Comparison of ENCODE assay signal across 22 cellular contexts in genomic region chr9:104905153-104905901, GRCh38. TPM values are rescaled to one million over a fixed set of nuclear protein-coding genes. Genes with fewer than 3 reads are reported as not detected.
A peak's percentile ranks its signal among the peaks of the same experiment; 100 is the strongest.
DNase-seq lines count a peak whose midpoint lies in the region; ATAC-seq, FAIRE-seq and TF ChIP-seq lines count a peak whose summit lies in the region.
"Had no signal": no experiment of that assay in that cellular context is flagged by ENCODE, and none has a peak within 500 bp of the region (broad histone marks: within the 10 kb centered on the region; RNA-seq: fewer than 3 reads in every experiment).

No MANE protein-coding gene starts in this region.

- H3K36me3 ChIP-seq in psoas muscle (ENCODE audit: insufficient read depth in 1 of 2, low read depth in 1 of 2), result peaks cover 0 to 34% of the 10 kb centered on the region in 2 donors

- H3K27me3 ChIP-seq in psoas muscle (ENCODE audit: insufficient read depth in 3 of 3, low read length in 2 of 3), result no peaks in the 10 kb centered on the region

- H3K27ac ChIP-seq in psoas muscle, result peak overlapping the region; percentile 7
- H3K27ac ChIP-seq: HL-60, SK-N-MC had no signal

- intact Hi-C loops in psoas muscle (cut with DNase I), result loop anchor here in 1 of 2 donors (5.0 kb wide), 1 partner anchor 38 kb away; no protein-coding TSS in a partner anchor

- peak; percentile 38 for DNase-seq in AG08395 (ENCODE audit: low spot score)
- DNase-seq in RCC 7860 (ENCODE audit: low spot score), result peak; percentile 62
- peak; percentile 18 for DNase-seq in glomerular visceral epithelial cell (ENCODE audit: extremely low spot score)
- no peak for DNase-seq in psoas muscle
- no peak for DNase-seq in NOMO-1 treated with DMSO at 0.1 percent for 48 hours (lab: John Stamatoyannopoulos, UW; ENCODE audit: unreplicated experiment)
- no peak for DNase-seq in putamen (ENCODE audit: low spot score)
- DNase-seq in NCI-H146 (lab: John Stamatoyannopoulos, UW), result no peak
- DNase-seq: activated CD4-positive, alpha-beta T cell treated with anti-CD3 and anti-CD28 coated beads, Interleukin-2, amount 10 ng/mL, durations not matched to agents 24 days and 14 days; activated CD8-positive, alpha-beta memory T cell treated with anti-CD3 and anti-CD28 coated beads, Interleukin-2, amount 10 ng/mL, durations not matched to agents 7 days and 5 days; activated naive CD4-positive, alpha-beta T cell treated with anti-CD3 and anti-CD28 coated beads, Interleukin-2, amount 10 ng/mL, durations not matched to agents 7 days and 5 days; CD4-positive, alpha-beta T cell; effector CD4-positive, alpha-beta T cell; erythroblast; foreskin melanocyte; NCI-H1694 treated with DMSO at 0.1 percent for 48 hours; stimulated activated CD4-positive, alpha-beta T cell treated with anti-CD3 and anti-CD28 coated beads, Interleukin-15, amount 100 ng/mL, for 24 hours; T-helper 2 cell had no signal

- ATAC-seq in psoas muscle (no peak), GM19035 (IDR thresholded peaks at IDR 0.05; ENCODE audit: unreplicated experiment) (no peak)
- ATAC-seq: activated CD8-positive, alpha-beta memory T cell treated with anti-CD3 and anti-CD28 coated beads, Interleukin-2, amount 10 ng/mL, durations not matched to agents 7 days and 5 days; HCT116 had no signal

- H3K9me3 ChIP-seq in psoas muscle, result no peaks in the 10 kb centered on the region

- H3K4me3 ChIP-seq in psoas muscle, result no peak overlapping the region
- H3K4me3 ChIP-seq: SK-N-MC had no signal

- peaks cover 58% of the 10 kb centered on the region for H3K4me1 ChIP-seq in psoas muscle

- WGBS in psoas muscle, 3 donors, result 57 to 66% (median 58%) methylated on average over 4 of the region's 4 CpGs

- TF ChIP-seq CTCF in psoas muscle (IDR thresholded peaks at IDR 0.05), result no peak

- FAIRE-seq in RCC 7860 (lab: Jason Lieb, UNC), result peak; percentile 83
- FAIRE-seq: keratinocyte had no signal

RNA-seq across cellular contexts. Expression of gene ABCA1, which starts 22.6 kb away (rescaled TPM):
- 10 to 100 TPM in 2 of 4 donors, 1 to 10 TPM in 2; 8.2 to 26.1 (median 16.2) TPM for total RNA-seq in psoas muscle
- 1 to 10 TPM; 1.9 to 6.3 (median 3.3) TPM for polyA plus RNA-seq in psoas muscle

Comparison
In these comparisons a context has a peak if more than half of its experiments do, and no peak if none do; other contexts are left out.
1. DNase-seq: peak in AG08395 (single experiment), RCC 7860 (single experiment) and glomerular visceral epithelial cell (single experiment); none in psoas muscle (0 of 2), NOMO-1 treated with DMSO at 0.1 percent for 48 hours (single experiment), putamen (single experiment) and NCI-H146 (single experiment).